Comparison of ENCODE assay signal across 1 cellular context in genomic region chr15:63504247-63504978, GRCh38.
A peak's percentile ranks its signal among the peaks of the same experiment; 100 is the strongest.
TF ChIP-seq lines count a peak whose summit lies in the region.

A gene with protein sequence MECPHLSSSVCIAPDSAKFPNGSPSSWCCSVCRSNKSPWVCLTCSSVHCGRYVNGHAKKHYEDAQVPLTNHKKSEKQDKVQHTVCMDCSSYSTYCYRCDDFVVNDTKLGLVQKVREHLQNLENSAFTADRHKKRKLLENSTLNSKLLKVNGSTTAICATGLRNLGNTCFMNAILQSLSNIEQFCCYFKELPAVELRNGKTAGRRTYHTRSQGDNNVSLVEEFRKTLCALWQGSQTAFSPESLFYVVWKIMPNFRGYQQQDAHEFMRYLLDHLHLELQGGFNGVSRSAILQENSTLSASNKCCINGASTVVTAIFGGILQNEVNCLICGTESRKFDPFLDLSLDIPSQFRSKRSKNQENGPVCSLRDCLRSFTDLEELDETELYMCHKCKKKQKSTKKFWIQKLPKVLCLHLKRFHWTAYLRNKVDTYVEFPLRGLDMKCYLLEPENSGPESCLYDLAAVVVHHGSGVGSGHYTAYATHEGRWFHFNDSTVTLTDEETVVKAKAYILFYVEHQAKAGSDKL (plus strand): TSS chr15:63504593. CDS start chr15:63504740, 147 bp downstream.

TF ChIP-seq in HepG2, 621 proteins besides CTCF, POLR2A, EP300 and RAD21 (continued from another document and continues in another):
- no peak for TF ChIP-seq NR2F6 (IDR thresholded peaks at IDR 0.05)
- 0 out of 2 replicates have a peak, but pooled peaks have one; percentile 43 for TF ChIP-seq NR2F6 (CRISPR knock-in tag; IDR thresholded peaks at IDR 0.05)
- TF ChIP-seq TFAP4 (IDR thresholded peaks at IDR 0.05; ENCODE audit: borderline replicate concordance, low read depth): peak; percentile 90
- TF ChIP-seq ZNF558 (CRISPR knock-in tag; IDR thresholded peaks at IDR 0.05; ENCODE audit: borderline replicate concordance): no peak
- no peak for TF ChIP-seq HOXA9 (CRISPR knock-in tag; IDR thresholded peaks at IDR 0.05; ENCODE audit: borderline replicate concordance)
- no peak for TF ChIP-seq PHB2 (IDR thresholded peaks at IDR 0.05; ENCODE audit: partially characterized antibody)
- peak; percentile 58; the same call in 1 of the 2 replicates for TF ChIP-seq ZNF414 (CRISPR knock-in tag; IDR thresholded peaks at IDR 0.05)
- peak; percentile 57 for TF ChIP-seq NCOA2 (CRISPR knock-in tag; IDR thresholded peaks at IDR 0.05)
- no peak for TF ChIP-seq CC2D1A (CRISPR knock-in tag; IDR thresholded peaks at IDR 0.05)
- no peak for TF ChIP-seq NFE2L1 (CRISPR knock-in tag; IDR thresholded peaks at IDR 0.05; ENCODE audit: borderline replicate concordance)
- no peak for TF ChIP-seq MZF1 (CRISPR knock-in tag; IDR thresholded peaks at IDR 0.05; ENCODE audit: borderline replicate concordance)
- 0 out of 2 replicates have a peak, but pooled peaks have one; percentile 21 for TF ChIP-seq ZSCAN29 (CRISPR knock-in tag; conservative IDR thresholded peaks at IDR 0.05)
- no peak; the same call in 1 of the 2 replicates for TF ChIP-seq ZNF33B (CRISPR knock-in tag; IDR thresholded peaks at IDR 0.05)
- TF ChIP-seq ATAD3A (CRISPR knock-in tag; IDR thresholded peaks at IDR 0.05): no peak
- peak; percentile 77; the same call in 1 of the 2 replicates for TF ChIP-seq ZKSCAN1 (IDR thresholded peaks at IDR 0.05; ENCODE audit: low read length)
- TF ChIP-seq SP140L (CRISPR knock-in tag; IDR thresholded peaks at IDR 0.05; ENCODE audit: borderline replicate concordance): no peak; the same call in 1 of the 2 replicates
- no peak for TF ChIP-seq XBP1 (CRISPR knock-in tag; IDR thresholded peaks at IDR 0.05)
- TF ChIP-seq ZMYM4 (CRISPR knock-in tag; IDR thresholded peaks at IDR 0.05): peak; percentile 54; the same call in 1 of the 2 replicates
- TF ChIP-seq ZNF280B (CRISPR knock-in tag; IDR thresholded peaks at IDR 0.05; ENCODE audit: borderline replicate concordance): peak; percentile 21; the same call in 1 of the 2 replicates
- TF ChIP-seq PITX1 (CRISPR knock-in tag; IDR thresholded peaks at IDR 0.05): peak; percentile 68; the same call in 1 of the 2 replicates
- no peak for TF ChIP-seq MAFF (IDR thresholded peaks at IDR 0.05; ENCODE audit: low read depth, low read length)
- no peak for TF ChIP-seq ZNF337 (CRISPR knock-in tag; IDR thresholded peaks at IDR 0.05; ENCODE audit: borderline replicate concordance, low read depth)
- TF ChIP-seq, protein P1, sequence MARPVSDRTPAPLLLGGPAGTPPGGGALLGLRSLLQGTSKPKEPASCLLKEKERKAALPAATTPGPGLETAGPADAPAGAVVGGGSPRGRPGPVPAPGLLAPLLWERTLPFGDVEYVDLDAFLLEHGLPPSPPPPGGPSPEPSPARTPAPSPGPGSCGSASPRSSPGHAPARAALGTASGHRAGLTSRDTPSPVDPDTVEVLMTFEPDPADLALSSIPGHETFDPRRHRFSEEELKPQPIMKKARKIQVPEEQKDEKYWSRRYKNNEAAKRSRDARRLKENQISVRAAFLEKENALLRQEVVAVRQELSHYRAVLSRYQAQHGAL (CRISPR knock-in tag; IDR thresholded peaks at IDR 0.05; ENCODE audit: not compliant biosample characterization): no peak
- TF ChIP-seq, protein P2, sequence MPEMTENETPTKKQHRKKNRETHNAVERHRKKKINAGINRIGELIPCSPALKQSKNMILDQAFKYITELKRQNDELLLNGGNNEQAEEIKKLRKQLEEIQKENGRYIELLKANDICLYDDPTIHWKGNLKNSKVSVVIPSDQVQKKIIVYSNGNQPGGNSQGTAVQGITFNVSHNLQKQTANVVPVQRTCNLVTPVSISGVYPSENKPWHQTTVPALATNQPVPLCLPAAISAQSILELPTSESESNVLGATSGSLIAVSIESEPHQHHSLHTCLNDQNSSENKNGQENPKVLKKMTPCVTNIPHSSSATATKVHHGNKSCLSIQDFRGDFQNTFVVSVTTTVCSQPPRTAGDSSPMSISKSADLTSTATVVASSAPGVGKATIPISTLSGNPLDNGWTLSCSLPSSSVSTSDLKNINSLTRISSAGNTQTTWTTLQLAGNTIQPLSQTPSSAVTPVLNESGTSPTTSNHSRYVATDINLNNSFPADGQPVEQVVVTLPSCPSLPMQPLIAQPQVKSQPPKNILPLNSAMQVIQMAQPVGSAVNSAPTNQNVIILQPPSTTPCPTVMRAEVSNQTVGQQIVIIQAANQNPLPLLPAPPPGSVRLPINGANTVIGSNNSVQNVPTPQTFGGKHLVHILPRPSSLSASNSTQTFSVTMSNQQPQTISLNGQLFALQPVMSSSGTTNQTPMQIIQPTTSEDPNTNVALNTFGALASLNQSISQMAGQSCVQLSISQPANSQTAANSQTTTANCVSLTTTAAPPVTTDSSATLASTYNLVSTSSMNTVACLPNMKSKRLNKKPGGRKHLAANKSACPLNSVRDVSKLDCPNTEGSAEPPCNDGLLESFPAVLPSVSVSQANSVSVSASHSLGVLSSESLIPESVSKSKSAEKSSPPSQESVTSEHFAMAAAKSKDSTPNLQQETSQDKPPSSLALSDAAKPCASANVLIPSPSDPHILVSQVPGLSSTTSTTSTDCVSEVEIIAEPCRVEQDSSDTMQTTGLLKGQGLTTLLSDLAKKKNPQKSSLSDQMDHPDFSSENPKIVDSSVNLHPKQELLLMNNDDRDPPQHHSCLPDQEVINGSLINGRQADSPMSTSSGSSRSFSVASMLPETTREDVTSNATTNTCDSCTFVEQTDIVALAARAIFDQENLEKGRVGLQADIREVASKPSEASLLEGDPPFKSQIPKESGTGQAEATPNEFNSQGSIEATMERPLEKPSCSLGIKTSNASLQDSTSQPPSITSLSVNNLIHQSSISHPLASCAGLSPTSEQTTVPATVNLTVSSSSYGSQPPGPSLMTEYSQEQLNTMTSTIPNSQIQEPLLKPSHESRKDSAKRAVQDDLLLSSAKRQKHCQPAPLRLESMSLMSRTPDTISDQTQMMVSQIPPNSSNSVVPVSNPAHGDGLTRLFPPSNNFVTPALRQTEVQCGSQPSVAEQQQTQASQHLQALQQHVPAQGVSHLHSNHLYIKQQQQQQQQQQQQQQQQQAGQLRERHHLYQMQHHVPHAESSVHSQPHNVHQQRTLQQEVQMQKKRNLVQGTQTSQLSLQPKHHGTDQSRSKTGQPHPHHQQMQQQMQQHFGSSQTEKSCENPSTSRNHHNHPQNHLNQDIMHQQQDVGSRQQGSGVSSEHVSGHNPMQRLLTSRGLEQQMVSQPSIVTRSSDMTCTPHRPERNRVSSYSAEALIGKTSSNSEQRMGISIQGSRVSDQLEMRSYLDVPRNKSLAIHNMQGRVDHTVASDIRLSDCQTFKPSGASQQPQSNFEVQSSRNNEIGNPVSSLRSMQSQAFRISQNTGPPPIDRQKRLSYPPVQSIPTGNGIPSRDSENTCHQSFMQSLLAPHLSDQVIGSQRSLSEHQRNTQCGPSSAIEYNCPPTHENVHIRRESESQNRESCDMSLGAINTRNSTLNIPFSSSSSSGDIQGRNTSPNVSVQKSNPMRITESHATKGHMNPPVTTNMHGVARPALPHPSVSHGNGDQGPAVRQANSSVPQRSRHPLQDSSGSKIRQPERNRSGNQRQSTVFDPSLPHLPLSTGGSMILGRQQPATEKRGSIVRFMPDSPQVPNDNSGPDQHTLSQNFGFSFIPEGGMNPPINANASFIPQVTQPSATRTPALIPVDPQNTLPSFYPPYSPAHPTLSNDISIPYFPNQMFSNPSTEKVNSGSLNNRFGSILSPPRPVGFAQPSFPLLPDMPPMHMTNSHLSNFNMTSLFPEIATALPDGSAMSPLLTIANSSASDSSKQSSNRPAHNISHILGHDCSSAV (CRISPR knock-in tag; IDR thresholded peaks at IDR 0.05; ENCODE audit: borderline replicate concordance): no peak
- no peak for TF ChIP-seq ZNF850 (CRISPR knock-in tag; conservative IDR thresholded peaks at IDR 0.05)
- peak; percentile 62 for TF ChIP-seq ZNF329 (CRISPR knock-in tag; IDR thresholded peaks at IDR 0.05; ENCODE audit: low read depth)
- peak; percentile 60; the same call in 1 of the 2 replicates for TF ChIP-seq MYC (CRISPR knock-in tag; IDR thresholded peaks at IDR 0.05; ENCODE audit: borderline replicate concordance)
- TF ChIP-seq ZNF547 (CRISPR knock-in tag; IDR thresholded peaks at IDR 0.05): peak; percentile 59
- TF ChIP-seq ZBTB26 (CRISPR knock-in tag; IDR thresholded peaks at IDR 0.05; ENCODE audit: borderline replicate concordance): 0 out of 2 replicates have a peak, but pooled peaks have one; percentile 5
- peak; percentile 87 for TF ChIP-seq RBM39 (IDR thresholded peaks at IDR 0.05; ENCODE audit: low read depth, low read length, poor library complexity, severe bottlenecking)
- no peak for TF ChIP-seq CHD4 (IDR thresholded peaks at IDR 0.05; ENCODE audit: borderline replicate concordance, low read length)
- no peak for TF ChIP-seq ZNF121 (CRISPR knock-in tag; IDR thresholded peaks at IDR 0.05)
- TF ChIP-seq RBAK (CRISPR knock-in tag; IDR thresholded peaks at IDR 0.05): no peak
- TF ChIP-seq PRDM4 (CRISPR knock-in tag; IDR thresholded peaks at IDR 0.05; ENCODE audit: borderline replicate concordance): no peak
- TF ChIP-seq ZNF670 (CRISPR knock-in tag; IDR thresholded peaks at IDR 0.05; ENCODE audit: borderline replicate concordance): peak; percentile 91; the same call in 1 of the 2 replicates
- peak; percentile 49; the same call in 1 of the 2 replicates for TF ChIP-seq ZNF225 (CRISPR knock-in tag; IDR thresholded peaks at IDR 0.05)
- TF ChIP-seq FOXP1 (IDR thresholded peaks at IDR 0.05): no peak
- no peak for TF ChIP-seq FOXP1 (CRISPR knock-in tag; IDR thresholded peaks at IDR 0.05)
- 0 out of 2 replicates have a peak, but pooled peaks have one; percentile 8 for TF ChIP-seq NR2C2 (CRISPR knock-in tag; IDR thresholded peaks at IDR 0.05; ENCODE audit: borderline replicate concordance)
- TF ChIP-seq ZNF891 (CRISPR knock-in tag; IDR thresholded peaks at IDR 0.05): 0 out of 2 replicates have a peak, but pooled peaks have one; percentile 51
- TF ChIP-seq FLYWCH1 (CRISPR knock-in tag; IDR thresholded peaks at IDR 0.05): peak; percentile 56; the same call in 1 of the 2 replicates
- no peak for TF ChIP-seq ZNF615 (CRISPR knock-in tag; IDR thresholded peaks at IDR 0.05; ENCODE audit: borderline replicate concordance)
- TF ChIP-seq AGO1 (IDR thresholded peaks at IDR 0.05; ENCODE audit: low read depth, low read length, poor library complexity, severe bottlenecking): no peak
